Comparison of ENCODE assay signal across 1 cellular context in the genomic region with DNA sequence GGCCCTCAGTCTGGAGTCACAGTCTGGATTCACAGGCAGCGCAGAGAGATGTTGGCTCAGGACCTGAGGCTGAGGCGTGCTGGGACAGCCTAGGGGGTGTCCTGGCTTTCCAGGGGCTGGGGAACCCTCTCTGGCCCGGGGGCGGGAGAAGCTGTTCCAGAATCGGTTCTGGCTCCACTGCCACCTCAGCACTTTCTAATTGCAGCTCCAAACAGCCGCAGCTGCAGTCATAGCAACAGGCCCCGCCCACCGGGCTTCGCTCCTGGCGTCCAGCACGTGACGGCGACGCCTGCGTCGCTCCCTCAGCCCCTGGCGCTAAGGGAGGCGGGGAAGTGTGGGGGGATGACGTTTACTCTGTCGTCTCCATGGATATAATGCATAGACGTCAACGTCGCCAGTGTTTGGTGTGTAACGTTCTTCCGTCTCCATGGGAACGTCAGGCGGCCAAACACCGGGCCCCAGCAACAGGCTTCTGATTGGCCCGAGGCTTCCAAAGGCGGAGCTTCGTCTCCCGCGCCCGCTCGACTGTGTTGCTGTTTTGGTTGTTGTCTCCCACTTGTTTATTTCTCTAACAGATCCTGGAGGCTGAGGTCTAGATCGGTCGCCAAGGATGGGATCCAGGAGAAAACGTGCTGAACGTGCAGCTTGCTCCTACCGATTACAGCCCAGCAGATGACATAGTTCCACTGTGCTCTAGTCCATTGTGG.
TF ChIP-seq lines count a peak whose summit lies in the region.

No MANE protein-coding gene starts in this region.

TF ChIP-seq in HepG2, 621 proteins besides CTCF, POLR2A, EP300 and RAD21 (continued from another document and continues in another):
- TF ChIP-seq, protein P1, sequence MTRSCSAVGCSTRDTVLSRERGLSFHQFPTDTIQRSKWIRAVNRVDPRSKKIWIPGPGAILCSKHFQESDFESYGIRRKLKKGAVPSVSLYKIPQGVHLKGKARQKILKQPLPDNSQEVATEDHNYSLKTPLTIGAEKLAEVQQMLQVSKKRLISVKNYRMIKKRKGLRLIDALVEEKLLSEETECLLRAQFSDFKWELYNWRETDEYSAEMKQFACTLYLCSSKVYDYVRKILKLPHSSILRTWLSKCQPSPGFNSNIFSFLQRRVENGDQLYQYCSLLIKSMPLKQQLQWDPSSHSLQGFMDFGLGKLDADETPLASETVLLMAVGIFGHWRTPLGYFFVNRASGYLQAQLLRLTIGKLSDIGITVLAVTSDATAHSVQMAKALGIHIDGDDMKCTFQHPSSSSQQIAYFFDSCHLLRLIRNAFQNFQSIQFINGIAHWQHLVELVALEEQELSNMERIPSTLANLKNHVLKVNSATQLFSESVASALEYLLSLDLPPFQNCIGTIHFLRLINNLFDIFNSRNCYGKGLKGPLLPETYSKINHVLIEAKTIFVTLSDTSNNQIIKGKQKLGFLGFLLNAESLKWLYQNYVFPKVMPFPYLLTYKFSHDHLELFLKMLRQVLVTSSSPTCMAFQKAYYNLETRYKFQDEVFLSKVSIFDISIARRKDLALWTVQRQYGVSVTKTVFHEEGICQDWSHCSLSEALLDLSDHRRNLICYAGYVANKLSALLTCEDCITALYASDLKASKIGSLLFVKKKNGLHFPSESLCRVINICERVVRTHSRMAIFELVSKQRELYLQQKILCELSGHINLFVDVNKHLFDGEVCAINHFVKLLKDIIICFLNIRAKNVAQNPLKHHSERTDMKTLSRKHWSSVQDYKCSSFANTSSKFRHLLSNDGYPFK (CRISPR knock-in tag; IDR thresholded peaks at IDR 0.05; ENCODE audit: borderline replicate concordance) = peak; percentile 33; the same call in 1 of the 2 replicates
- TF ChIP-seq KAT2B (IDR thresholded peaks at IDR 0.05; ENCODE audit: borderline replicate concordance, low read depth, low read length) (no peak), MAFK (conservative IDR thresholded peaks at IDR 0.05 in 1 of 2, IDR thresholded peaks at IDR 0.05 in 1 of 2; ENCODE audit: low read length in 2 of 2) (peak; percentile 98 to 99), PCBP2 (optimal IDR thresholded peaks at IDR 0.05; ENCODE audit: low read depth, low read length, poor library complexity, severe bottlenecking) (no peak), ZNF160 (CRISPR knock-in tag; IDR thresholded peaks at IDR 0.05) (0 out of 2 replicates have a peak, but pooled peaks have one; percentile 43), RBFOX2 (IDR thresholded peaks at IDR 0.05; ENCODE audit: low read depth, low read length) (no peak), ZNF264 (CRISPR knock-in tag; IDR thresholded peaks at IDR 0.05) (no peak), REL (CRISPR knock-in tag; conservative IDR thresholded peaks at IDR 0.05) (no peak), NRL (CRISPR knock-in tag; IDR thresholded peaks at IDR 0.05; ENCODE audit: borderline replicate concordance) (peak; percentile 67; the same call in 1 of the 2 replicates), XBP1 (CRISPR knock-in tag; IDR thresholded peaks at IDR 0.05) (no peak), ZFAT (CRISPR knock-in tag; conservative IDR thresholded peaks at IDR 0.05) (no peak), SMARCE1 (IDR thresholded peaks at IDR 0.05; ENCODE audit: borderline replicate concordance) (no peak), NCOA2 (CRISPR knock-in tag; IDR thresholded peaks at IDR 0.05) (no peak; the same call in 1 of the 2 replicates), ZNF569 (CRISPR knock-in tag; IDR thresholded peaks at IDR 0.05; ENCODE audit: borderline replicate concordance) (no peak), U2AF1 (optimal IDR thresholded peaks at IDR 0.05; ENCODE audit: low read depth, low read length) (no peak), KDM4B (CRISPR knock-in tag; IDR thresholded peaks at IDR 0.05) (no peak), GABPA (IDR thresholded peaks at IDR 0.05; ENCODE audit: low read depth, low read length) (no peak), GABPA (CRISPR knock-in tag; IDR thresholded peaks at IDR 0.05; ENCODE audit: low read depth) (peak; percentile 36; the same call in 1 of the 2 replicates), MAFF (IDR thresholded peaks at IDR 0.05; ENCODE audit: low read depth, low read length) (peak; percentile 97), KLF15 (CRISPR knock-in tag; IDR thresholded peaks at IDR 0.05; ENCODE audit: borderline replicate concordance) (no peak), ZBTB21 (CRISPR knock-in tag; IDR thresholded peaks at IDR 0.05) (peak; percentile 94), ZNF788 (CRISPR knock-in tag; IDR thresholded peaks at IDR 0.05; ENCODE audit: borderline replicate concordance) (peak; percentile 31; the same call in 1 of the 2 replicates), SOX6 (IDR thresholded peaks at IDR 0.05) (no peak), SOX6 (CRISPR knock-in tag; IDR thresholded peaks at IDR 0.05) (peak; percentile 72), RBM22 (optimal IDR thresholded peaks at IDR 0.05; ENCODE audit: low read length) (peak; percentile 90), YEATS4 (CRISPR knock-in tag; IDR thresholded peaks at IDR 0.05; ENCODE audit: borderline replicate concordance) (peak; percentile 56; the same call in 1 of the 2 replicates), MED1 (CRISPR knock-in tag; IDR thresholded peaks at IDR 0.05) (peak; percentile 44; the same call in 1 of the 2 replicates), SP1 (IDR thresholded peaks at IDR 0.05) (no peak), SP1 (CRISPR knock-in tag; IDR thresholded peaks at IDR 0.05) (peak; percentile 90), RFXAP (CRISPR knock-in tag; IDR thresholded peaks at IDR 0.05; ENCODE audit: borderline replicate concordance) (peak; percentile 100), ZNF768 (CRISPR knock-in tag; IDR thresholded peaks at IDR 0.05) (0 out of 2 replicates have a peak, but pooled peaks have one; percentile 13), ZNF607 (CRISPR knock-in tag; IDR thresholded peaks at IDR 0.05; ENCODE audit: borderline replicate concordance) (peak; percentile 64; the same call in 1 of the 2 replicates), ZNF292 (CRISPR knock-in tag; IDR thresholded peaks at IDR 0.05; ENCODE audit: borderline replicate concordance, low read depth) (peak; percentile 65; the same call in 1 of the 2 replicates), RFX1 (IDR thresholded peaks at IDR 0.05) (peak; percentile 99)
- TF ChIP-seq, protein P2, sequence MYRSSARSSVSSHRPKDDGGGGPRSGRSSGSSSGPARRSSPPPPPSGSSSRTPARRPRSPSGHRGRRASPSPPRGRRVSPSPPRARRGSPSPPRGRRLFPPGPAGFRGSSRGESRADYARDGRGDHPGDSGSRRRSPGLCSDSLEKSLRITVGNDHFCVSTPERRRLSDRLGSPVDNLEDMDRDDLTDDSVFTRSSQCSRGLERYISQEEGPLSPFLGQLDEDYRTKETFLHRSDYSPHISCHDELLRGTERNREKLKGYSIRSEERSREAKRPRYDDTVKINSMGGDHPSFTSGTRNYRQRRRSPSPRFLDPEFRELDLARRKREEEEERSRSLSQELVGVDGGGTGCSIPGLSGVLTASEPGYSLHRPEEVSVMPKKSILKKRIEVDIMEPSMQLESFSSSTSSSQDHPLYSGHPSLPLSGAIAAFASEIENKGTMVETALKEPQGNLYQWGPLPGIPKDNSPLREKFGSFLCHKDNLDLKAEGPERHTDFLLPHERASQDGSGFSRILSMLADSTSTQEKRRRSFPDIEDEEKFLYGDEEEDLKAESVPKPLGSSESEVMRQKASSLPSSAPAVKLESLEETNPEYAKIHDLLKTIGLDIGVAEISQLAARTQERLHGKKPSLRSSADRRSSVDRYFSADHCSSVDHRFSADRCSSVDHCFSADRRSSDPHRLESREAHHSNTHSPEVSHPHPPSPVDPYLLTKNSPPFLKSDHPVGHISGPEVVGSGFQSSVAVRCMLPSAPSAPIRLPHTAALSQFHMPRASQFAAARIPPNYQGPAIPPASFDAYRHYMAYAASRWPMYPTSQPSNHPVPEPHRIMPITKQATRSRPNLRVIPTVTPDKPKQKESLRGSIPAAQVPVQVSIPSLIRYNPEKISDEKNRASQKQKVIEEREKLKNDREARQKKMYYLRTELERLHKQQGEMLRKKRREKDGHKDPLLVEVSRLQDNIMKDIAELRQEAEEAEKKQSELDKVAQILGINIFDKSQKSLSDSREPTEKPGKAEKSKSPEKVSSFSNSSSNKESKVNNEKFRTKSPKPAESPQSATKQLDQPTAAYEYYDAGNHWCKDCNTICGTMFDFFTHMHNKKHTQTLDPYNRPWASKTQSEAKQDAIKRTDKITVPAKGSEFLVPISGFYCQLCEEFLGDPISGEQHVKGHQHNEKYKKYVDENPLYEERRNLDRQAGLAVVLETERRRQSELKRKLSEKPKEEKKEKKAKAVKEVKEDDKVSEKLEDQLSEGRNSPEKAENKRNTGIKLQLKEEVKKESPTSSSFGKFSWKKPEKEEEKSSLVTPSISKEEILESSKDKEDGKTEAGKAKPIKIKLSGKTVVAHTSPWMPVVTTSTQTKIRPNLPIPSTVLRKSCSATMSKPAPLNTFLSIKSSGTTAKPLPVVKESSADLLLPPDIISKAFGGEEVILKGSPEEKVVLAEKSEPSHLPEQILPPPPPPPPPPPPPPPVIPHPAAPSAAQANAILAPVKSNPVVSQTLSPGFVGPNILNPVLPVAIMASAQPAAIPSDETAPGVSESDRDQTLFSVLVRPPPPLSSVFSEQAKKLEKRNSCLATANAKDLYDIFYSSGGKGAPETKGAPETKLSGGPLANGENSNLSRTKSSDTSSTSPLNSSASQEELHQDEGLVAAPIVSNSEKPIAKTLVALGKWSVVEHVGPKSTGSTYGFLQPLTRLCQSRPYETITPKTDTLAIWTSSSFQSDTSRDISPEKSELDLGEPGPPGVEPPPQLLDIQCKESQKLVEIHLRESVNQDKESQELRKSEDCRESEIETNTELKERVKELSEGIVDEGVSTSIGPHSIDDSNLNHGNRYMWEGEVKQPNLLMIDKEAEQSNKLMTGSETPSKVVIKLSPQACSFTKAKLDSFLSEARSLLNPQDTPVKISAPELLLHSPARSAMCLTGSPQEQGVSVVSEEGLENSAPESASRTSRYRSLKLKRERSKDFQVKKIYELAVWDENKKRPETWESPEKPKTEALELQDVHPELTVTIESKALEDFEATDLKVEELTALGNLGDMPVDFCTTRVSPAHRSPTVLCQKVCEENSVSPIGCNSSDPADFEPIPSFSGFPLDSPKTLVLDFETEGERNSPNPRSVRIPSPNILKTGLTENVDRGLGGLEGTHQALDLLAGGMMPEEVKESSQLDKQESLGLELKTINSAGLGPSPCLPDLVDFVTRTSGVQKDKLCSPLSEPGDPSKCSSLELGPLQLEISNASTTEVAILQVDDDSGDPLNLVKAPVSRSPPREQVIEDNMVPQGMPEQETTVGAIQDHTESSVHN (CRISPR knock-in tag; IDR thresholded peaks at IDR 0.05) = peak; percentile 85; the same call in 1 of the 2 replicates
- TF ChIP-seq, protein P3, sequence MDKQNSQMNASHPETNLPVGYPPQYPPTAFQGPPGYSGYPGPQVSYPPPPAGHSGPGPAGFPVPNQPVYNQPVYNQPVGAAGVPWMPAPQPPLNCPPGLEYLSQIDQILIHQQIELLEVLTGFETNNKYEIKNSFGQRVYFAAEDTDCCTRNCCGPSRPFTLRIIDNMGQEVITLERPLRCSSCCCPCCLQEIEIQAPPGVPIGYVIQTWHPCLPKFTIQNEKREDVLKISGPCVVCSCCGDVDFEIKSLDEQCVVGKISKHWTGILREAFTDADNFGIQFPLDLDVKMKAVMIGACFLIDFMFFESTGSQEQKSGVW (CRISPR knock-in tag; IDR thresholded peaks at IDR 0.05; ENCODE audit: borderline replicate concordance) = no peak
- TF ChIP-seq, protein P4, sequence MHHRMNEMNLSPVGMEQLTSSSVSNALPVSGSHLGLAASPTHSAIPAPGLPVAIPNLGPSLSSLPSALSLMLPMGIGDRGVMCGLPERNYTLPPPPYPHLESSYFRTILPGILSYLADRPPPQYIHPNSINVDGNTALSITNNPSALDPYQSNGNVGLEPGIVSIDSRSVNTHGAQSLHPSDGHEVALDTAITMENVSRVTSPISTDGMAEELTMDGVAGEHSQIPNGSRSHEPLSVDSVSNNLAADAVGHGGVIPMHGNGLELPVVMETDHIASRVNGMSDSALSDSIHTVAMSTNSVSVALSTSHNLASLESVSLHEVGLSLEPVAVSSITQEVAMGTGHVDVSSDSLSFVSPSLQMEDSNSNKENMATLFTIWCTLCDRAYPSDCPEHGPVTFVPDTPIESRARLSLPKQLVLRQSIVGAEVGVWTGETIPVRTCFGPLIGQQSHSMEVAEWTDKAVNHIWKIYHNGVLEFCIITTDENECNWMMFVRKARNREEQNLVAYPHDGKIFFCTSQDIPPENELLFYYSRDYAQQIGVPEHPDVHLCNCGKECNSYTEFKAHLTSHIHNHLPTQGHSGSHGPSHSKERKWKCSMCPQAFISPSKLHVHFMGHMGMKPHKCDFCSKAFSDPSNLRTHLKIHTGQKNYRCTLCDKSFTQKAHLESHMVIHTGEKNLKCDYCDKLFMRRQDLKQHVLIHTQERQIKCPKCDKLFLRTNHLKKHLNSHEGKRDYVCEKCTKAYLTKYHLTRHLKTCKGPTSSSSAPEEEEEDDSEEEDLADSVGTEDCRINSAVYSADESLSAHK (CRISPR knock-in tag; IDR thresholded peaks at IDR 0.05; ENCODE audit: borderline replicate concordance) = 0 out of 2 replicates have a peak, but pooled peaks have one; percentile 18
- TF ChIP-seq, protein P5, sequence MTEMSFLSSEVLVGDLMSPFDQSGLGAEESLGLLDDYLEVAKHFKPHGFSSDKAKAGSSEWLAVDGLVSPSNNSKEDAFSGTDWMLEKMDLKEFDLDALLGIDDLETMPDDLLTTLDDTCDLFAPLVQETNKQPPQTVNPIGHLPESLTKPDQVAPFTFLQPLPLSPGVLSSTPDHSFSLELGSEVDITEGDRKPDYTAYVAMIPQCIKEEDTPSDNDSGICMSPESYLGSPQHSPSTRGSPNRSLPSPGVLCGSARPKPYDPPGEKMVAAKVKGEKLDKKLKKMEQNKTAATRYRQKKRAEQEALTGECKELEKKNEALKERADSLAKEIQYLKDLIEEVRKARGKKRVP (CRISPR knock-in tag; IDR thresholded peaks at IDR 0.05) = 0 out of 4 replicates have a peak, but pooled peaks of 1 of the 2 experiments have one; percentile 45
- TF ChIP-seq, protein P6, sequence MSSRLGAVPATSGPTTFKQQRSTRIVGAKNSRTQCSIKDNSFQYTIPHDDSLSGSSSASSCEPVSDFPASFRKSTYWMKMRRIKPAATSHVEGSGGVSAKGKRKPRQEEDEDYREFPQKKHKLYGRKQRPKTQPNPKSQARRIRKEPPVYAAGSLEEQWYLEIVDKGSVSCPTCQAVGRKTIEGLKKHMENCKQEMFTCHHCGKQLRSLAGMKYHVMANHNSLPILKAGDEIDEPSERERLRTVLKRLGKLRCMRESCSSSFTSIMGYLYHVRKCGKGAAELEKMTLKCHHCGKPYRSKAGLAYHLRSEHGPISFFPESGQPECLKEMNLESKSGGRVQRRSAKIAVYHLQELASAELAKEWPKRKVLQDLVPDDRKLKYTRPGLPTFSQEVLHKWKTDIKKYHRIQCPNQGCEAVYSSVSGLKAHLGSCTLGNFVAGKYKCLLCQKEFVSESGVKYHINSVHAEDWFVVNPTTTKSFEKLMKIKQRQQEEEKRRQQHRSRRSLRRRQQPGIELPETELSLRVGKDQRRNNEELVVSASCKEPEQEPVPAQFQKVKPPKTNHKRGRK (CRISPR knock-in tag; IDR thresholded peaks at IDR 0.05) = no peak
- TF ChIP-seq, protein P7, sequence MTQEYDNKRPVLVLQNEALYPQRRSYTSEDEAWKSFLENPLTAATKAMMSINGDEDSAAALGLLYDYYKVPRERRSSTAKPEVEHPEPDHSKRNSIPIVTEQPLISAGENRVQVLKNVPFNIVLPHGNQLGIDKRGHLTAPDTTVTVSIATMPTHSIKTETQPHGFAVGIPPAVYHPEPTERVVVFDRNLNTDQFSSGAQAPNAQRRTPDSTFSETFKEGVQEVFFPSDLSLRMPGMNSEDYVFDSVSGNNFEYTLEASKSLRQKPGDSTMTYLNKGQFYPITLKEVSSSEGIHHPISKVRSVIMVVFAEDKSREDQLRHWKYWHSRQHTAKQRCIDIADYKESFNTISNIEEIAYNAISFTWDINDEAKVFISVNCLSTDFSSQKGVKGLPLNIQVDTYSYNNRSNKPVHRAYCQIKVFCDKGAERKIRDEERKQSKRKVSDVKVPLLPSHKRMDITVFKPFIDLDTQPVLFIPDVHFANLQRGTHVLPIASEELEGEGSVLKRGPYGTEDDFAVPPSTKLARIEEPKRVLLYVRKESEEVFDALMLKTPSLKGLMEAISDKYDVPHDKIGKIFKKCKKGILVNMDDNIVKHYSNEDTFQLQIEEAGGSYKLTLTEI (CRISPR knock-in tag; conservative IDR thresholded peaks at IDR 0.05) = no peak
